Comparison of ENCODE assay signal across 10 cellular contexts in the genomic region with DNA sequence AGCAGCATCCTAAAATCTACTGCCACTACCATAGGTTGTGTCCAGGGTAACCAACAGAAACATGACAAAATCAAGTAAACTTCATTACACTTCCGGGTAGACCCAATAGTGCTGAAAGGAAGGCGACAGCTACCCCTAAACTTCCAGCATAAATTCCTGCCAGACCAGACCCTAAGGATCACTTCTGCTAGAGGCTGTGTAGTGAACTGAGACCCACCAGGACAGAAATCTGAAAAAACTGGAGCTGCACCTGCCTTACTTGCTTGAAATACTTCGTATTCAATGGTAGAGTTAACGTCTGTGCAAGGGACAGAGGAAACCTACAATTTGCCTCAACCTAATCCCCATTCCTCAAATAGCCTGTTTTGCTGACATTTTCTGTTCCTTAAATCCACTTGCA. TPM values are rescaled to one million over a fixed set of nuclear protein-coding genes. Genes with fewer than 3 reads are reported as not detected.
DNase-seq lines count a peak whose midpoint lies in the region; ATAC-seq, FAIRE-seq and TF ChIP-seq lines count a peak whose summit lies in the region.
"Had no signal": no experiment of that assay in that cellular context is flagged by ENCODE, and none has a peak within 500 bp of the region (broad histone marks: within the 10 kb centered on the region; RNA-seq: fewer than 3 reads in every experiment).

No MANE protein-coding gene starts in this region.

- H3K27ac ChIP-seq in duodenal mucosa (ENCODE audit: low read depth, low read length): no peak overlapping the region

- peaks cover 24 to 47% of the 10 kb centered on the region in 2 donors for H3K4me1 ChIP-seq in duodenal mucosa (ENCODE audit: control insufficient read depth in 1 of 2, insufficient read depth in 2 of 2, low read length in 2 of 2)

- no peaks in the 10 kb centered on the region for H3K27me3 ChIP-seq in duodenal mucosa (ENCODE audit: control insufficient read depth in 1 of 2, insufficient read depth in 2 of 2, low read length in 2 of 2)

- no peak for TF ChIP-seq CTCF in retinal pigment epithelial cell (conservative IDR thresholded peaks at IDR 0.05; ENCODE audit: low read depth, low read length)

- DNase-seq in GM12892 (ENCODE audit: insufficient read length) (no peak), NAMALWA (ENCODE audit: low spot score) (peak; percentile 68), retinal pigment epithelial cell (ENCODE audit: low read depth) (no peak), NCI-H2196 treated with DMSO at 0.1 percent for 48 hours (lab: John Stamatoyannopoulos, UW; ENCODE audit: unreplicated experiment) (no peak)
- DNase-seq: effector CD8-positive, alpha-beta T cell; SIG-M5 had no signal

- peak overlapping the region; percentile 83 to 87 for H3K9ac ChIP-seq in duodenal mucosa (ENCODE audit: low read depth in 1 of 2, low read length in 2 of 2)

- no peaks in the 10 kb centered on the region for H3K9me3 ChIP-seq in duodenal mucosa (ENCODE audit: control insufficient read depth in 1 of 2, low read length in 2 of 2)

- FAIRE-seq in GM12892 (lab: Jason Lieb, UNC): no peak

- ATAC-seq in GM18519 (IDR thresholded peaks at IDR 0.05; ENCODE audit: low FRiP score, unreplicated experiment) (no peak), HG02678 (IDR thresholded peaks at IDR 0.05; ENCODE audit: unreplicated experiment) (no peak), HG02610 (IDR thresholded peaks at IDR 0.05; ENCODE audit: unreplicated experiment) (no peak)

- TF ChIP-seq POLR2A in GM12892 (IDR thresholded peaks at IDR 0.05; ENCODE audit: low read depth, low read length): peak; percentile 58

- peaks cover 0 to 9% of the 10 kb centered on the region in 2 donors for H3K36me3 ChIP-seq in duodenal mucosa (ENCODE audit: control insufficient read depth in 1 of 2, insufficient read depth in 2 of 2, low read length in 2 of 2)

- peak overlapping the region; percentile 84 to 90 for H3K4me3 ChIP-seq in duodenal mucosa (ENCODE audit: low read depth in 1 of 2, low read length in 2 of 2)
- peak overlapping the region; percentile 72 for H3K4me3 ChIP-seq in retinal pigment epithelial cell (ENCODE audit: low read length)

RNA-seq across cellular contexts. Expression of gene SECISBP2, which starts 1.0 kb away (rescaled TPM):
- 36.2 TPM for polyA plus RNA-seq in GM12892 (2012; ENCODE audit: missing spikeins)

RNA-seq across cellular contexts. Expression of gene CKS2, which starts 6.3 kb away (rescaled TPM):
- polyA plus RNA-seq in GM12892 (2012; ENCODE audit: missing spikeins): 339 TPM
